In genomic region chr13:110561335-110562033, GRCh38 we compare ENCODE assay signal across 8 cellular contexts. TPM values are rescaled to one million over a fixed set of nuclear protein-coding genes. Genes with fewer than 3 reads are reported as not detected.
DNase-seq lines count a peak whose midpoint lies in the region; ATAC-seq and FAIRE-seq lines count a peak whose summit lies in the region.

A gene with protein sequence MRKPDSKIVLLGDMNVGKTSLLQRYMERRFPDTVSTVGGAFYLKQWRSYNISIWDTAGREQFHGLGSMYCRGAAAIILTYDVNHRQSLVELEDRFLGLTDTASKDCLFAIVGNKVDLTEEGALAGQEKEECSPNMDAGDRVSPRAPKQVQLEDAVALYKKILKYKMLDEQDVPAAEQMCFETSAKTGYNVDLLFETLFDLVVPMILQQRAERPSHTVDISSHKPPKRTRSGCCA (minus strand): TSS chr13:110561722. CDS start chr13:110561519, 203 bp downstream.

- peak; percentile 78 for ATAC-seq in GM19463 (IDR thresholded peaks at IDR 0.05; ENCODE audit: unreplicated experiment)
- peak; percentile 58 for ATAC-seq in HG03571 (IDR thresholded peaks at IDR 0.05; ENCODE audit: unreplicated experiment)

- DNase-seq in COR-L47 (lab: John Stamatoyannopoulos, UW): peak; percentile 38
- DNase-seq in SHP77 (lab: John Stamatoyannopoulos, UW): peak; percentile 70 to 94
- peak; percentile 19 for DNase-seq in activated gamma-delta T cell treated with anti-CD3 and anti-CD28 coated beads, Interleukin-2, amount 50 U/mL, for 16 hours (ENCODE audit: low read depth)
- peak; percentile 75 to 87 for DNase-seq in frontal cortex (ENCODE audit: low spot score in 2 of 2)
- DNase-seq in nucleus accumbens (lab: John Stamatoyannopoulos, UW): peak in 47 of 56 donors; percentile 4 to 75 (median 37)
- peak in 44 of 49 donors; percentile 13 to 78 (median 52) for DNase-seq in substantia nigra (lab: John Stamatoyannopoulos, UW)

- FAIRE-seq in frontal cortex (lab: Jason Lieb, UNC): no peak

- H3K27ac ChIP-seq in substantia nigra (ENCODE audit: low read depth, low read length, poor library complexity, severe bottlenecking): peak within 1 kb of the TSS; percentile 73

RNA-seq across cellular contexts. Expression of the gene that starts here (rescaled TPM):
- 2.0 TPM for total RNA-seq in frontal cortex

Comparison
In these comparisons a context has a peak if more than half of its experiments do, and no peak if none do; other contexts are left out.
1. Peak in every context shown above with its lines: DNase-seq, ATAC-seq and H3K27ac ChIP-seq.
2. DNase-seq: peak in every context shown above with its lines; median percentile 82 in SHP77; 81 in frontal cortex; 52 in substantia nigra; 38 in COR-L47; 37 in nucleus accumbens; 19 in activated gamma-delta T cell treated with anti-CD3 and anti-CD28 coated beads, Interleukin-2, amount 50 U/mL, for 16 hours.